1 cellular context compared by ENCODE assay signal in the genomic region with DNA sequence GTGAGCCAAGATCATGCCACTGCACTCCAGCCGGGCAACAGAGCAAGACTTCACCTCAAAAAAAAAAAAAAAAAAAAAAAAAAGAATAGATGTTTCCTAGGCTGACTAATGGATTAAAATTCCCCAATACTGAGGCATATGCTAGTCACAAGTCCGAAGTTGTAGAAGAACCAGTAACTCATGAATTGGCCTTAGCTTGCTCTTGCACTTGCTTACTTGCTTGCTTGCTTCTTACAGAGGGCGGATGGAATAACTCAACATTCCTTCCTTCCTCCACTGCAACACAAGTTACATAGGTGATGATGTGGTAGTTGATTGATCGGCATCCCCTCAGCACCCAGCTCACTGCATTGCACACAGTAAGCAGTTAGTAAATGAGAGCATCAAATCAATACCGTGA.
TF ChIP-seq lines count a peak whose summit lies in the region.

No MANE protein-coding gene starts in this region.

TF ChIP-seq in GM23338, 12 proteins besides CTCF, POLR2A, EP300 and RAD21:
- no peak for TF ChIP-seq EZH2phosphoT487 (IDR thresholded peaks at IDR 0.05; ENCODE audit: unreplicated experiment)
- TF ChIP-seq, protein P1, sequence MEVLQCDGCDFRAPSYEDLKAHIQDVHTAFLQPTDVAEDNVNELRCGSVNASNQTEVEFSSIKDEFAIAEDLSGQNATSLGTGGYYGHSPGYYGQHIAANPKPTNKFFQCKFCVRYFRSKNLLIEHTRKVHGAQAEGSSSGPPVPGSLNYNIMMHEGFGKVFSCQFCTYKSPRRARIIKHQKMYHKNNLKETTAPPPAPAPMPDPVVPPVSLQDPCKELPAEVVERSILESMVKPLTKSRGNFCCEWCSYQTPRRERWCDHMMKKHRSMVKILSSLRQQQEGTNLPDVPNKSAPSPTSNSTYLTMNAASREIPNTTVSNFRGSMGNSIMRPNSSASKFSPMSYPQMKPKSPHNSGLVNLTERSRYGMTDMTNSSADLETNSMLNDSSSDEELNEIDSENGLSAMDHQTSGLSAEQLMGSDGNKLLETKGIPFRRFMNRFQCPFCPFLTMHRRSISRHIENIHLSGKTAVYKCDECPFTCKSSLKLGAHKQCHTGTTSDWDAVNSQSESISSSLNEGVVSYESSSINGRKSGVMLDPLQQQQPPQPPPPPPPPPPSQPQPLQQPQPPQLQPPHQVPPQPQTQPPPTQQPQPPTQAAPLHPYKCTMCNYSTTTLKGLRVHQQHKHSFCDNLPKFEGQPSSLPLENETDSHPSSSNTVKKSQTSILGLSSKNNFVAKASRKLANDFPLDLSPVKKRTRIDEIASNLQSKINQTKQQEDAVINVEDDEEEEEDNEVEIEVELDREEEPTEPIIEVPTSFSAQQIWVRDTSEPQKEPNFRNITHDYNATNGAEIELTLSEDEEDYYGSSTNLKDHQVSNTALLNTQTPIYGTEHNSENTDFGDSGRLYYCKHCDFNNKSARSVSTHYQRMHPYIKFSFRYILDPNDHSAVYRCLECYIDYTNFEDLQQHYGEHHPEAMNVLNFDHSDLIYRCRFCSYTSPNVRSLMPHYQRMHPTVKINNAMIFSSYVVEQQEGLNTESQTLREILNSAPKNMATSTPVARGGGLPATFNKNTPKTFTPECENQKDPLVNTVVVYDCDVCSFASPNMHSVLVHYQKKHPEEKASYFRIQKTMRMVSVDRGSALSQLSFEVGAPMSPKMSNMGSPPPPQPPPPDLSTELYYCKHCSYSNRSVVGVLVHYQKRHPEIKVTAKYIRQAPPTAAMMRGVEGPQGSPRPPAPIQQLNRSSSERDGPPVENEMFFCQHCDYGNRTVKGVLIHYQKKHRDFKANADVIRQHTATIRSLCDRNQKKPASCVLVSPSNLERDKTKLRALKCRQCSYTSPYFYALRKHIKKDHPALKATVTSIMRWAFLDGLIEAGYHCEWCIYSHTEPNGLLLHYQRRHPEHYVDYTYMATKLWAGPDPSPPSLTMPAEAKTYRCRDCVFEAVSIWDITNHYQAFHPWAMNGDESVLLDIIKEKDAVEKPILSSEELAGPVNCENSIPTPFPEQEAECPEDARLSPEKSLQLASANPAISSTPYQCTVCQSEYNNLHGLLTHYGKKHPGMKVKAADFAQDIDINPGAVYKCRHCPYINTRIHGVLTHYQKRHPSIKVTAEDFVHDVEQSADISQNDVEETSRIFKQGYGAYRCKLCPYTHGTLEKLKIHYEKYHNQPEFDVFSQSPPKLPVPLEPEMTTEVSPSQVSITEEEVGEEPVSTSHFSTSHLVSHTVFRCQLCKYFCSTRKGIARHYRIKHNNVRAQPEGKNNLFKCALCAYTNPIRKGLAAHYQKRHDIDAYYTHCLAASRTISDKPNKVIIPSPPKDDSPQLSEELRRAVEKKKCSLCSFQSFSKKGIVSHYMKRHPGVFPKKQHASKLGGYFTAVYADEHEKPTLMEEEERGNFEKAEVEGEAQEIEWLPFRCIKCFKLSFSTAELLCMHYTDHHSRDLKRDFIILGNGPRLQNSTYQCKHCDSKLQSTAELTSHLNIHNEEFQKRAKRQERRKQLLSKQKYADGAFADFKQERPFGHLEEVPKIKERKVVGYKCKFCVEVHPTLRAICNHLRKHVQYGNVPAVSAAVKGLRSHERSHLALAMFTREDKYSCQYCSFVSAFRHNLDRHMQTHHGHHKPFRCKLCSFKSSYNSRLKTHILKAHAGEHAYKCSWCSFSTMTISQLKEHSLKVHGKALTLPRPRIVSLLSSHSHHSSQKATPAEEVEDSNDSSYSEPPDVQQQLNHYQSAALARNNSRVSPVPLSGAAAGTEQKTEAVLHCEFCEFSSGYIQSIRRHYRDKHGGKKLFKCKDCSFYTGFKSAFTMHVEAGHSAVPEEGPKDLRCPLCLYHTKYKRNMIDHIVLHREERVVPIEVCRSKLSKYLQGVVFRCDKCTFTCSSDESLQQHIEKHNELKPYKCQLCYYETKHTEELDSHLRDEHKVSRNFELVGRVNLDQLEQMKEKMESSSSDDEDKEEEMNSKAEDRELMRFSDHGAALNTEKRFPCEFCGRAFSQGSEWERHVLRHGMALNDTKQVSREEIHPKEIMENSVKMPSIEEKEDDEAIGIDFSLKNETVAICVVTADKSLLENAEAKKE (CRISPR knock-in tag; IDR thresholded peaks at IDR 0.05) = no peak
- TF ChIP-seq ZNF331 (CRISPR knock-in tag; IDR thresholded peaks at IDR 0.05; ENCODE audit: low read depth) = no peak
- TF ChIP-seq POLR2AphosphoS5 (IDR thresholded peaks at IDR 0.05; ENCODE audit: low read depth) = no peak
- TF ChIP-seq CREB1 (CRISPR knock-in tag; IDR thresholded peaks at IDR 0.05; ENCODE audit: low read depth) = no peak
- TF ChIP-seq, protein P2, sequence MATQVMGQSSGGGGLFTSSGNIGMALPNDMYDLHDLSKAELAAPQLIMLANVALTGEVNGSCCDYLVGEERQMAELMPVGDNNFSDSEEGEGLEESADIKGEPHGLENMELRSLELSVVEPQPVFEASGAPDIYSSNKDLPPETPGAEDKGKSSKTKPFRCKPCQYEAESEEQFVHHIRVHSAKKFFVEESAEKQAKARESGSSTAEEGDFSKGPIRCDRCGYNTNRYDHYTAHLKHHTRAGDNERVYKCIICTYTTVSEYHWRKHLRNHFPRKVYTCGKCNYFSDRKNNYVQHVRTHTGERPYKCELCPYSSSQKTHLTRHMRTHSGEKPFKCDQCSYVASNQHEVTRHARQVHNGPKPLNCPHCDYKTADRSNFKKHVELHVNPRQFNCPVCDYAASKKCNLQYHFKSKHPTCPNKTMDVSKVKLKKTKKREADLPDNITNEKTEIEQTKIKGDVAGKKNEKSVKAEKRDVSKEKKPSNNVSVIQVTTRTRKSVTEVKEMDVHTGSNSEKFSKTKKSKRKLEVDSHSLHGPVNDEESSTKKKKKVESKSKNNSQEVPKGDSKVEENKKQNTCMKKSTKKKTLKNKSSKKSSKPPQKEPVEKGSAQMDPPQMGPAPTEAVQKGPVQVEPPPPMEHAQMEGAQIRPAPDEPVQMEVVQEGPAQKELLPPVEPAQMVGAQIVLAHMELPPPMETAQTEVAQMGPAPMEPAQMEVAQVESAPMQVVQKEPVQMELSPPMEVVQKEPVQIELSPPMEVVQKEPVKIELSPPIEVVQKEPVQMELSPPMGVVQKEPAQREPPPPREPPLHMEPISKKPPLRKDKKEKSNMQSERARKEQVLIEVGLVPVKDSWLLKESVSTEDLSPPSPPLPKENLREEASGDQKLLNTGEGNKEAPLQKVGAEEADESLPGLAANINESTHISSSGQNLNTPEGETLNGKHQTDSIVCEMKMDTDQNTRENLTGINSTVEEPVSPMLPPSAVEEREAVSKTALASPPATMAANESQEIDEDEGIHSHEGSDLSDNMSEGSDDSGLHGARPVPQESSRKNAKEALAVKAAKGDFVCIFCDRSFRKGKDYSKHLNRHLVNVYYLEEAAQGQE (IDR thresholded peaks at IDR 0.05; ENCODE audit: unreplicated experiment) = no peak
- TF ChIP-seq, protein P3, sequence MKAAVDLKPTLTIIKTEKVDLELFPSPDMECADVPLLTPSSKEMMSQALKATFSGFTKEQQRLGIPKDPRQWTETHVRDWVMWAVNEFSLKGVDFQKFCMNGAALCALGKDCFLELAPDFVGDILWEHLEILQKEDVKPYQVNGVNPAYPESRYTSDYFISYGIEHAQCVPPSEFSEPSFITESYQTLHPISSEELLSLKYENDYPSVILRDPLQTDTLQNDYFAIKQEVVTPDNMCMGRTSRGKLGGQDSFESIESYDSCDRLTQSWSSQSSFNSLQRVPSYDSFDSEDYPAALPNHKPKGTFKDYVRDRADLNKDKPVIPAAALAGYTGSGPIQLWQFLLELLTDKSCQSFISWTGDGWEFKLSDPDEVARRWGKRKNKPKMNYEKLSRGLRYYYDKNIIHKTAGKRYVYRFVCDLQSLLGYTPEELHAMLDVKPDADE (IDR thresholded peaks at IDR 0.05) = no peak
- TF ChIP-seq STAT1 (IDR thresholded peaks at IDR 0.05; ENCODE audit: unreplicated experiment) = no peak
- no peak for TF ChIP-seq NANOG (IDR thresholded peaks at IDR 0.05; ENCODE audit: borderline replicate concordance)
- no peak for TF ChIP-seq EZH2 (IDR thresholded peaks at IDR 0.05; ENCODE audit: low read depth, unreplicated experiment)
- TF ChIP-seq JUNB (IDR thresholded peaks at IDR 0.05; ENCODE audit: unreplicated experiment) = no peak
- no peak for TF ChIP-seq ZNF114 (CRISPR knock-in tag; IDR thresholded peaks at IDR 0.05)
